In the genomic region with DNA sequence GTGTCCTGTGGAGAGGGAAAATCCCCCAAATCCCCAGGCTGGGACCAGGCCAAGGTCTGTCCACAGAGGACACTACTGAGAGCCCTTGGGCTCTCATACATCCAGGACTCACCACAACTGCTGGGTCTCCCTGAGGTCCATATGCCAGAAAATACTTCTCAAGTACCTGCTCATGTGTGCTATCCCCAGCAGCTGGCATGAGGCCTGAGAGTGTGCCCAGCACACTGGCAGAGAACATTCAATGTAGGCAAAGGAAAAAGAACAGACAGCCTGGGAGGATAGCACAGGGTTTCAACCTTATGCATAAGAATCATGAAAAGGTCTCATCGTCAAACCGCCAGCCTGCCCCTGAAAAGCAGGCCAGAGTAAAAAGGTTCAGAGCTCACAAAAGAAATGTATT, we compare ENCODE assay signal across 23 cellular contexts.
"Had no signal": no experiment of that assay in that cellular context is flagged by ENCODE, and none has a peak within 500 bp of the region (broad histone marks: within the 10 kb centered on the region; RNA-seq: fewer than 3 reads in every experiment).

No MANE protein-coding gene starts in this region.

- H3K27me3 ChIP-seq: adrenal gland had no signal

- DNase-seq: activated CD4-positive, alpha-beta memory T cell treated with anti-CD3 and anti-CD28 coated beads, Interleukin-2, amount 10 ng/mL, durations not matched to agents 7 days and 5 days; activated CD4-positive, alpha-beta T cell treated with anti-CD3 and anti-CD28 coated beads for 36 hours; activated CD4-positive, alpha-beta T cell treated with anti-CD3 and anti-CD28 coated beads, Interleukin-2, amount 50 U/mL, for 1 hour; activated naive CD4-positive, alpha-beta T cell treated with anti-CD3 and anti-CD28 coated beads, Interleukin-2, amount 50 U/mL, for 16 hours; activated naive CD8-positive, alpha-beta T cell treated with anti-CD3 and anti-CD28 coated beads, Interleukin-2, amount 10 ng/mL, durations not matched to agents 7 days and 5 days; activated T-cell treated with anti-CD3 and anti-CD28 coated beads, Interleukin-2, amount 50 U/mL, for 72 hours; adrenal gland; anterior cingulate cortex; cerebellar nuclear complex; Karpas-422; MM.1S; NCI-H1048; NCI-H146; NK-92 treated with Interleukin-12 subunit alpha and Interleukin-12 subunit beta, amount 100 ng/mL, for 24 hours; OCI-M1; RPMI8226; T-cell; T-helper 2 cell; T1000 had no signal

- H3K36me3 ChIP-seq: adrenal gland had no signal

- H3K4me1 ChIP-seq: adrenal gland had no signal

- H3K9me3 ChIP-seq: adrenal gland had no signal

- H3K27ac ChIP-seq: adrenal gland, SK-N-MC, VCaP had no signal

- H3K4me3 ChIP-seq: adrenal gland, SK-N-MC had no signal

- ATAC-seq: activated CD4-positive, alpha-beta T cell treated with anti-CD3 and anti-CD28 coated beads for 36 hours; activated T-cell treated with anti-CD3 and anti-CD28 coated beads, Interleukin-2, amount 50 U/mL, for 72 hours; Panc1; Right ventricle myocardium inferior; T-cell had no signal
